Comparison of ENCODE assay signal across 1 cellular context in the genomic region with DNA sequence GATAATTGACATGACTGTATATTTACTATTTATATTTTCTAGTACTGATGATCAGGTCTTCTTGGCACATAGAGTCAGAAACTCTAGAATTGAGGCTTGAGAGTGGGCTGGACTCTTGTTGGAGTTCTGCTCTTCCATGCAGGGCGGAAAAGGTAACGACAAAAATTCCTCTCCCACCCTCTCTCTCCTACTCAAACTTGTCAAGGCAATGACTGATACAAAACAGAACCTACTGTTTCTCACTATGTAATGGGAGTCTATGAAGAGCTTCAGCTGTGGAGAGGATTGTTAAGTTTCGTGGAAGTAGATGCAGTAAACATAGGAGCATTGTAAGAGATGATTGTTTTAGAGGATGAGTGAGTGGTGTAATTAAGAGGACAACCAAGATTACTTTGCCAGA.
TF ChIP-seq lines count a peak whose summit lies in the region.

No MANE protein-coding gene starts in this region.

TF ChIP-seq in WTC11, 78 proteins besides CTCF, POLR2A, EP300 and RAD21 (continued from another document):
- TF ChIP-seq, protein P1, sequence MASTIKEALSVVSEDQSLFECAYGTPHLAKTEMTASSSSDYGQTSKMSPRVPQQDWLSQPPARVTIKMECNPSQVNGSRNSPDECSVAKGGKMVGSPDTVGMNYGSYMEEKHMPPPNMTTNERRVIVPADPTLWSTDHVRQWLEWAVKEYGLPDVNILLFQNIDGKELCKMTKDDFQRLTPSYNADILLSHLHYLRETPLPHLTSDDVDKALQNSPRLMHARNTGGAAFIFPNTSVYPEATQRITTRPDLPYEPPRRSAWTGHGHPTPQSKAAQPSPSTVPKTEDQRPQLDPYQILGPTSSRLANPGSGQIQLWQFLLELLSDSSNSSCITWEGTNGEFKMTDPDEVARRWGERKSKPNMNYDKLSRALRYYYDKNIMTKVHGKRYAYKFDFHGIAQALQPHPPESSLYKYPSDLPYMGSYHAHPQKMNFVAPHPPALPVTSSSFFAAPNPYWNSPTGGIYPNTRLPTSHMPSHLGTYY (CRISPR knock-in tag; IDR thresholded peaks at IDR 0.05): no peak
- no peak for TF ChIP-seq FOXJ3 (CRISPR knock-in tag; IDR thresholded peaks at IDR 0.05; ENCODE audit: borderline replicate concordance)
- TF ChIP-seq, protein P2, sequence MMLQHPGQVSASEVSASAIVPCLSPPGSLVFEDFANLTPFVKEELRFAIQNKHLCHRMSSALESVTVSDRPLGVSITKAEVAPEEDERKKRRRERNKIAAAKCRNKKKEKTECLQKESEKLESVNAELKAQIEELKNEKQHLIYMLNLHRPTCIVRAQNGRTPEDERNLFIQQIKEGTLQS (CRISPR knock-in tag; conservative IDR thresholded peaks at IDR 0.05): no peak
- TF ChIP-seq ZNF232 (CRISPR knock-in tag; IDR thresholded peaks at IDR 0.05): no peak
